ENCODE assay signal across 8 cellular contexts in genomic region chr9:75289332-75289731, GRCh38.
"Had no signal": no experiment of that assay in that cellular context is flagged by ENCODE, and none has a peak within 500 bp of the region (broad histone marks: within the 10 kb centered on the region; RNA-seq: fewer than 3 reads in every experiment).

No MANE protein-coding gene starts in this region.

- FAIRE-seq: G401.6, GM12878, GM12891, GM12892, GM18507, GM19239 had no signal

- ATAC-seq: GM12878 had no signal

- DNase-seq: GDM1, GF-D8 had no signal

- H3K4me3 ChIP-seq: GM12878 had no signal
